ENCODE assay signal across 8 cellular contexts in genomic region chr11:69295995-69296889, GRCh38. TPM values are rescaled to one million over a fixed set of nuclear protein-coding genes. Genes with fewer than 3 reads are reported as not detected.
DNase-seq lines count a peak whose midpoint lies in the region; ATAC-seq and TF ChIP-seq lines count a peak whose summit lies in the region.

No MANE protein-coding gene starts in this region.

- H3K4me3 Mint-ChIP-seq in activated naive CD8-positive, alpha-beta T cell treated with anti-CD3 and anti-CD28 coated beads, Interleukin-2, amount 10 ng/mL, durations not matched to agents 7 days and 5 days: peak overlapping the region; percentile 87

- peaks cover 40% of the 10 kb centered on the region for H3K4me1 Mint-ChIP-seq in activated naive CD8-positive, alpha-beta T cell treated with anti-CD3 and anti-CD28 coated beads, Interleukin-2, amount 10 ng/mL, durations not matched to agents 7 days and 5 days

- POLR2A ChIA-PET in A673 (lab: Charles Lee; ENCODE audit: low non-redundant PET): interaction anchor here (0.7 kb wide), 1 partner anchor 82 kb away, joined by 3 read pairs; no protein-coding TSS in a partner anchor
- POLR2A ChIA-PET in activated naive CD8-positive, alpha-beta T cell treated with anti-CD3 and anti-CD28 coated beads, Interleukin-2, amount 10 ng/mL, durations not matched to agents 7 days and 5 days (lab: Charles Lee): interaction anchor here (0.6 to 4.3 kb wide), 7 partner anchors 13 to 907 kb away, joined by 3 to 30 read pairs (median 4); partner anchors contain the start of gene FADD

- peak overlapping the region; percentile 77 for H3K4me3 ChIP-seq in A673 (ENCODE audit: low read depth, low read length, poor library complexity, severe bottlenecking)

- H3K27me3 Mint-ChIP-seq in activated naive CD8-positive, alpha-beta T cell treated with anti-CD3 and anti-CD28 coated beads, Interleukin-2, amount 10 ng/mL, durations not matched to agents 7 days and 5 days: peaks cover 4% of the 10 kb centered on the region

- no peaks in the 10 kb centered on the region for H3K9me3 ChIP-seq in A673 (ENCODE audit: low read depth, low read length, poor library complexity, severe bottlenecking)

- no peak for ATAC-seq in activated naive CD8-positive, alpha-beta T cell treated with anti-CD3 and anti-CD28 coated beads, Interleukin-2, amount 10 ng/mL, durations not matched to agents 7 days and 5 days (ENCODE audit: low read depth)
- peak; percentile 72 for ATAC-seq in left lobe of liver
- no peak for ATAC-seq in GM21367 (IDR thresholded peaks at IDR 0.05; ENCODE audit: unreplicated experiment)

- BruUV-seq in A673 (replicated peaks; lab: Mats Ljungman, UMichigan): no TSS peak

- H3K27me3 ChIP-seq in A673 (replicated peaks; ENCODE audit: insufficient read depth, low read depth, low read length, poor library complexity): no peaks in the 10 kb centered on the region

- H3K27ac Mint-ChIP-seq in activated naive CD8-positive, alpha-beta T cell treated with anti-CD3 and anti-CD28 coated beads, Interleukin-2, amount 10 ng/mL, durations not matched to agents 7 days and 5 days: peak overlapping the region; percentile 98

- no peak for DNase-seq in A673 (ENCODE audit: low spot score)
- peak; percentile 99 for DNase-seq in HuH-7 (ENCODE audit: low spot score)
- no peak for DNase-seq in activated naive CD8-positive, alpha-beta T cell treated with anti-CD3 and anti-CD28 coated beads, Interleukin-2, amount 10 ng/mL, durations not matched to agents 7 days and 5 days
- DNase-seq in left lobe of liver (ENCODE audit: low spot score): peak; percentile 79
- no peak for DNase-seq in GM19240 (ENCODE audit: insufficient read length, low spot score)
- DNase-seq in DMS79 treated with DMSO at 0.1 percent for 48 hours (lab: John Stamatoyannopoulos, UW): no peak
- DNase-seq in activated CD4-positive, alpha-beta T cell treated with anti-CD3 and anti-CD28 coated beads, Interleukin-2, amount 50 U/mL, for 48 hours: no peak

- peak overlapping the region; percentile 92 for H3K27ac ChIP-seq in A673 (ENCODE audit: low read depth, low read length, poor library complexity, severe bottlenecking)

- CTCF ChIA-PET in A673 (lab: Charles Lee): interaction anchor here (0.9 to 1.4 kb wide), 2 partner anchors 58 to 325 kb away, joined by 3 read pairs; no protein-coding TSS in a partner anchor

- no peaks in the 10 kb centered on the region for H3K36me3 Mint-ChIP-seq in activated naive CD8-positive, alpha-beta T cell treated with anti-CD3 and anti-CD28 coated beads, Interleukin-2, amount 10 ng/mL, durations not matched to agents 7 days and 5 days

- peaks cover 65% of the 10 kb centered on the region for H3K4me1 ChIP-seq in A673 (ENCODE audit: insufficient read depth, low read length, poor library complexity, severe bottlenecking)

- H3K9me3 Mint-ChIP-seq in activated naive CD8-positive, alpha-beta T cell treated with anti-CD3 and anti-CD28 coated beads, Interleukin-2, amount 10 ng/mL, durations not matched to agents 7 days and 5 days: no peaks in the 10 kb centered on the region

- TF ChIP-seq CTCF in A673 (conservative IDR thresholded peaks at IDR 0.05; ENCODE audit: low read depth, low read length): no peak

- intact Hi-C loops in A673 (cut with micrococcal nuclease; ENCODE audit: unreplicated experiment): loop anchor here (2.0 to 5.0 kb wide), 6 partner anchors 56 to 341 kb away; no protein-coding TSS in a partner anchor

- peaks cover 52% of the 10 kb centered on the region for H3K36me3 ChIP-seq in A673 (ENCODE audit: insufficient read depth, low read length, poor library complexity, severe bottlenecking)

RNA-seq across cellular contexts. Expression of gene MYEOV, which starts 2.3 kb away (rescaled TPM):
- total RNA-seq in A673 (2021) (174 and 192 TPM in 2 replicates), left lobe of liver (0.78 TPM)
- total RNA-seq in activated naive CD8-positive, alpha-beta T cell treated with anti-CD3 and anti-CD28 coated beads, Interleukin-2, amount 10 ng/mL, durations not matched to agents 7 days and 5 days: not detected

Comparison
In these comparisons a context has a peak if more than half of its experiments do, and no peak if none do; other contexts are left out.
1. DNase-seq: peak in HuH-7 (single experiment) and left lobe of liver (single experiment); none in A673 (single experiment), activated naive CD8-positive, alpha-beta T cell treated with anti-CD3 and anti-CD28 coated beads, Interleukin-2, amount 10 ng/mL, durations not matched to agents 7 days and 5 days (single experiment), GM19240 (single experiment), DMS79 treated with DMSO at 0.1 percent for 48 hours (single experiment) and activated CD4-positive, alpha-beta T cell treated with anti-CD3 and anti-CD28 coated beads, Interleukin-2, amount 50 U/mL, for 48 hours (0 of 2).
2. RNA of gene MYEOV, which starts 2.3 kb away (total RNA-seq): 174 to 192 TPM in A673; 0.78 TPM in left lobe of liver (single experiment) and not detected in activated naive CD8-positive, alpha-beta T cell treated with anti-CD3 and anti-CD28 coated beads, Interleukin-2, amount 10 ng/mL, durations not matched to agents 7 days and 5 days; every median in the first group is over 10 times any median in the second.